Comparison of ENCODE assay signal across 29 cellular contexts in the genomic region with DNA sequence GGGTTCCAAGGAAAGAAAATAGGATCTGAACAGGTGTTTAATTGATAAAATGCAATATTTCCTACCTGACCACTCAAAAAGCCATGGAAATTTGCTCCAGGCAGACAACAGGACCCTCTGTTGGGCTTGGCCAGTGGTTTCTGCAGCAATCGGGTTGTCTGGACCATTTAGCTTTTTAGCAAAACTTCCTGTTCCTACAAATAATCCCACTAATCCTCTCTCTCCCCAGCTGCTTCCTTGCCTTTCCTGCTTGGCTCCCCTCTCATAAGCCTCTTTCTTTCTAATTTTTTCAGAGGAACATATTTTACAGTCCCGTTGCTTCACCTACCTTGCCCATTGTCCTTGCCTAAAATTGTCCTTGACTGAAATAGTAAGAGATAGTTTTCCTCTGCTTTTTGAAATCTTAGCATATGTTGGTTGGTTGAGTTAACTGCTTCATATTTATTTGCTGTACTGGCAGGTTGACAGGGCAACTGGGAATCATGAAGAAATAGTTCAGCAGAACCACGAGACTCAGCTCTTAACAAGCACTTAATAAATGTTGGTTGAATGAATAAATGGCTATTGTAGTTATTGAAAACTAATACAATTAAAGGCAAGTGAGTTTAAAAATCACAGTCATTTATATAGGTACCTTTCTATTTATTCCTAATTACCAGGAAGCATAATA.
"Had no signal": no experiment of that assay in that cellular context is flagged by ENCODE, and none has a peak within 500 bp of the region (broad histone marks: within the 10 kb centered on the region; RNA-seq: fewer than 3 reads in every experiment).

No MANE protein-coding gene starts in this region.

- H3K27ac ChIP-seq: body of pancreas, neutrophil, pancreas, prostate gland, sigmoid colon, thyroid gland, upper lobe of left lung, vagina had no signal

- H3K36me3 ChIP-seq: neutrophil, pancreas, prostate gland, sigmoid colon, thyroid gland, upper lobe of left lung, vagina had no signal

- H3K27me3 ChIP-seq: body of pancreas, neutrophil, pancreas, sigmoid colon, thyroid gland, upper lobe of left lung, vagina had no signal

- H3K4me1 ChIP-seq: body of pancreas, pancreas, prostate gland, sigmoid colon, thyroid gland, upper lobe of left lung had no signal

- ATAC-seq: body of pancreas; effector memory CD8-positive, alpha-beta T cell; natural killer cell treated with Interleukin-12 subunit alpha and Interleukin-12 subunit beta and Interleukin-15 and Interleukin-18, amount 100 ng/mL, for 72 hours; pancreas; stimulated activated memory B cell treated with anti-CD40 and anti-IgM and Interleukin-4, amounts not matched to agents 10 μg/mL and 1 μg/mL and 100 μg/mL, for 72 hours; stimulated activated naive CD8-positive, alpha-beta T cell treated with anti-CD3 and anti-CD28 coated beads, Interleukin-15, amount 100 ng/mL, for 72 hours had no signal

- H3K9me3 ChIP-seq: body of pancreas, neutrophil, pancreas, prostate gland, sigmoid colon, thyroid gland, upper lobe of left lung, vagina had no signal

- DNase-seq: activated CD4-positive, alpha-beta T cell treated with anti-CD3 and anti-CD28 coated beads for 4 hours; activated CD4-positive, alpha-beta T cell treated with anti-CD3 and anti-CD28 coated beads, Interleukin-2, amount 50 U/mL, for 4 hours; activated effector memory CD4-positive, alpha-beta T cell treated with Interleukin-2 at 50 U/mL for 16 hours; activated naive CD4-positive, alpha-beta T cell treated with Interleukin-2 at 50 U/mL for 16 hours; activated T-cell treated with anti-CD3 and anti-CD28 coated beads for 4 hours; aorta; body of pancreas; cortex of kidney; effector memory CD8-positive, alpha-beta T cell; erythroblast; foreskin fibroblast; head of caudate nucleus; hippocampal formation; pancreas; retina; sigmoid colon; small intestine; stimulated activated CD4-positive, alpha-beta T cell treated with anti-CD3 and anti-CD28 coated beads, Interleukin-1b, Interleukin-23, amount 100 ng/mL, for 48 hours; stimulated activated CD4-positive, alpha-beta T cell treated with anti-CD3 and anti-CD28 coated beads, Interleukin-4, amount 100 ng/mL, for 4 hours; stimulated activated CD8-positive, alpha-beta memory T cell treated with anti-CD3 and anti-CD28 coated beads, Interleukin-4, amount 100 ng/mL, for 48 hours; stimulated activated naive CD8-positive, alpha-beta T cell treated with anti-CD3 and anti-CD28 coated beads, Interleukin-15, amount 100 ng/mL, for 72 hours; substantia nigra; thyroid gland; upper lobe of left lung had no signal

- H3K4me3 ChIP-seq: body of pancreas, pancreas, prostate gland, sigmoid colon, thyroid gland, upper lobe of left lung, vagina had no signal
